In genomic region chr2:26749787-26750420, GRCh38 we compare ENCODE assay signal across 1 cellular context.
TF ChIP-seq lines count a peak whose summit lies in the region.

No MANE protein-coding gene starts in this region.

TF ChIP-seq in K562, 482 proteins besides CTCF, POLR2A, EP300 and RAD21 (continued from another document and continues in another):
- peak; percentile 90 for TF ChIP-seq FOXO4 (CRISPR knock-in tag; IDR thresholded peaks at IDR 0.05)
- TF ChIP-seq PRDM10 (IDR thresholded peaks at IDR 0.05; ENCODE audit: partially characterized antibody), result peak; percentile 49
- TF ChIP-seq HBP1 (CRISPR knock-in tag; IDR thresholded peaks at IDR 0.05), result peak; percentile 82; the same call in 1 of the 2 replicates
- TF ChIP-seq MGA (IDR thresholded peaks at IDR 0.05), result peak; percentile 76
- peak; percentile 69 for TF ChIP-seq ZFP1 (CRISPR knock-in tag; IDR thresholded peaks at IDR 0.05)
- peak; percentile 61; the same call in 1 of the 2 replicates for TF ChIP-seq NFRKB (IDR thresholded peaks at IDR 0.05; ENCODE audit: low read depth)
- TF ChIP-seq ZNF212 (CRISPR knock-in tag; IDR thresholded peaks at IDR 0.05), result peak; percentile 85; the same call in 1 of the 2 replicates
- peak; percentile 53 to 70; a peak in 3 of 4 replicates for TF ChIP-seq MNT (conservative IDR thresholded peaks at IDR 0.05)
- TF ChIP-seq ZNF133 (CRISPR knock-in tag; IDR thresholded peaks at IDR 0.05), result peak; percentile 89; the same call in 1 of the 2 replicates
- peak; percentile 65 for TF ChIP-seq GMEB1 (CRISPR knock-in tag; IDR thresholded peaks at IDR 0.05)
- TF ChIP-seq SMARCA4 (IDR thresholded peaks at IDR 0.05), result peak; percentile 86
- peak; percentile 95 for TF ChIP-seq ZNF449 (CRISPR knock-in tag; IDR thresholded peaks at IDR 0.05)
- TF ChIP-seq HMBOX1 (IDR thresholded peaks at IDR 0.05), result peak; percentile 80
- TF ChIP-seq GABPA (tag; conservative IDR thresholded peaks at IDR 0.05; ENCODE audit: low read depth), result 0 out of 2 replicates have a peak, but pooled peaks have one; percentile 27
- TF ChIP-seq ZBTB34 (CRISPR knock-in tag; IDR thresholded peaks at IDR 0.05), result peak; percentile 85
- TF ChIP-seq RNF219 (CRISPR knock-in tag; IDR thresholded peaks at IDR 0.05), result peak; percentile 61; the same call in 1 of the 2 replicates
- peak in 1 of 2 experiments; percentile 25; a peak in 1 of 4 replicates for TF ChIP-seq FOXA3 (CRISPR knock-in tag; conservative IDR thresholded peaks at IDR 0.05 in 1 of 2, IDR thresholded peaks at IDR 0.05 in 1 of 2)
